ENCODE assay signal across 27 cellular contexts in genomic region chr12:23421556-23421955, GRCh38.
"Had no signal": no experiment of that assay in that cellular context is flagged by ENCODE, and none has a peak within 500 bp of the region (broad histone marks: within the 10 kb centered on the region; RNA-seq: fewer than 3 reads in every experiment).

No MANE protein-coding gene starts in this region.

- H3K4me1 ChIP-seq: colonic mucosa, esophagus squamous epithelium, gastrocnemius medialis, heart right ventricle, left lung, lower lobe of right lung had no signal

- H3K27me3 ChIP-seq: colonic mucosa, esophagus squamous epithelium, gastrocnemius medialis, heart right ventricle, left lung had no signal

- H3K4me3 Mint-ChIP-seq: dendritic cell treated with granulocyte-macrophage colony-stimulating factor and Interleukin-4, amounts not matched to agents 40 ng/mL and 50 ng/mL, for 4 days; effector memory CD8-positive, alpha-beta T cell; endodermal cell; immature natural killer cell; naive thymus-derived CD4-positive, alpha-beta T cell had no signal

- FAIRE-seq: endometrium, keratinocyte had no signal

- DNase-seq: colonic mucosa; cortex of kidney; effector CD8-positive, alpha-beta T cell; effector memory CD8-positive, alpha-beta T cell; endodermal cell; erythroblast; esophagus squamous epithelium; foreskin fibroblast; foreskin melanocyte; gastrocnemius medialis; glutamatergic neuron; head of caudate nucleus; heart right ventricle; hippocampal formation; immature natural killer cell; left cardiac atrium; left lung; left ventricle myocardium superior; lower lobe of right lung; mesenchymal stem cell; midbrain; naive thymus-derived CD4-positive, alpha-beta T cell had no signal

- H3K27me3 Mint-ChIP-seq: dendritic cell treated with granulocyte-macrophage colony-stimulating factor and Interleukin-4, amounts not matched to agents 40 ng/mL and 50 ng/mL, for 4 days; effector memory CD8-positive, alpha-beta T cell; naive thymus-derived CD4-positive, alpha-beta T cell had no signal

- H3K9me3 ChIP-seq: colonic mucosa, esophagus squamous epithelium, gastrocnemius medialis, lower lobe of right lung had no signal

- H3K27ac ChIP-seq: colonic mucosa, epithelial cell of prostate, esophagus squamous epithelium, gastrocnemius medialis, heart right ventricle, left lung, lower lobe of right lung had no signal

- H3K9me3 Mint-ChIP-seq: endodermal cell had no signal

- H3K27ac Mint-ChIP-seq: dendritic cell treated with granulocyte-macrophage colony-stimulating factor and Interleukin-4, amounts not matched to agents 40 ng/mL and 50 ng/mL, for 4 days; effector memory CD8-positive, alpha-beta T cell; endodermal cell; immature natural killer cell; naive thymus-derived CD4-positive, alpha-beta T cell had no signal

- ATAC-seq: effector memory CD8-positive, alpha-beta T cell; esophagus mucosa; gastrocnemius medialis; heart right ventricle; left cardiac atrium; left lung; left ventricle myocardium superior; lower lobe of right lung; naive thymus-derived CD4-positive, alpha-beta T cell had no signal

- H3K4me3 ChIP-seq: colonic mucosa, esophagus squamous epithelium, gastrocnemius medialis, heart right ventricle, left lung, lower lobe of right lung had no signal

- H3K36me3 ChIP-seq: colonic mucosa, esophagus squamous epithelium, gastrocnemius medialis, heart right ventricle, left lung, lower lobe of right lung had no signal

- H3K4me1 Mint-ChIP-seq: endodermal cell; immature natural killer cell; naive thymus-derived CD4-positive, alpha-beta T cell had no signal

- H3K36me3 Mint-ChIP-seq: immature natural killer cell; naive thymus-derived CD4-positive, alpha-beta T cell had no signal
